24 cellular contexts compared by ENCODE assay signal in genomic region chrX:46597208-46597607, GRCh38.
"Had no signal": no experiment of that assay in that cellular context is flagged by ENCODE, and none has a peak within 500 bp of the region (broad histone marks: within the 10 kb centered on the region; RNA-seq: fewer than 3 reads in every experiment).

No MANE protein-coding gene starts in this region.

- H3K36me3 ChIP-seq: colonic mucosa, lower lobe of right lung, ovary, stomach, thyroid gland had no signal

- FAIRE-seq: endometrium, frontal cortex, islet of Langerhans had no signal

- H3K27me3 ChIP-seq: colonic mucosa, ovary, stomach, thyroid gland had no signal

- H3K4me1 ChIP-seq: colonic mucosa, lower lobe of right lung, stomach, thyroid gland had no signal

- ATAC-seq: effector memory CD8-positive, alpha-beta T cell; left cardiac atrium; left ventricle myocardium superior; lower lobe of right lung; natural killer cell; sciatic nerve had no signal

- H3K9me3 ChIP-seq: colonic mucosa, lower lobe of right lung, ovary, stomach, thyroid gland had no signal

- H3K4me3 ChIP-seq: colonic mucosa, lower lobe of right lung, ovary, smooth muscle cell, stomach, thyroid gland had no signal

- H3K36me3 Mint-ChIP-seq: natural killer cell, type B pancreatic cell had no signal

- H3K4me3 Mint-ChIP-seq: central memory CD8-positive, alpha-beta T cell; effector memory CD8-positive, alpha-beta T cell; natural killer cell; type B pancreatic cell had no signal

- H3K27me3 Mint-ChIP-seq: central memory CD8-positive, alpha-beta T cell; effector memory CD8-positive, alpha-beta T cell; type B pancreatic cell had no signal

- DNase-seq: colonic mucosa; effector memory CD8-positive, alpha-beta T cell; hippocampal formation; left cardiac atrium; lower lobe of right lung; natural killer cell; occipital lobe; ovary; retina; stimulated activated CD4-positive, alpha-beta T cell treated with anti-CD3 and anti-CD28 coated beads, Interleukin-12 subunit alpha, Interleukin-12 subunit beta, amount 100 ng/mL, for 4 hours; stimulated activated CD4-positive, alpha-beta T cell treated with anti-CD3 and anti-CD28 coated beads, Interleukin-1b, Interleukin-23, amount 100 ng/mL, for 48 hours; stimulated activated CD4-positive, alpha-beta T cell treated with anti-CD3 and anti-CD28 coated beads, Interleukin-4, amount 100 ng/mL, for 1 hour; stimulated activated CD8-positive, alpha-beta memory T cell treated with anti-CD3 and anti-CD28 coated beads, Interleukin-4, amount 100 ng/mL, for 48 hours; stimulated activated naive CD4-positive, alpha-beta T cell treated with Interleukin-2 at 50 U/mL for 16 hours; stomach; thyroid gland had no signal

- H3K4me2 ChIP-seq: smooth muscle cell had no signal

- H3K4me1 Mint-ChIP-seq: natural killer cell had no signal

- H3K9me3 Mint-ChIP-seq: central memory CD8-positive, alpha-beta T cell; effector memory CD8-positive, alpha-beta T cell; natural killer cell; type B pancreatic cell had no signal

- H3K27ac ChIP-seq: colonic mucosa, lower lobe of right lung, ovary, stomach, thyroid gland had no signal

- H3K27ac Mint-ChIP-seq: effector memory CD8-positive, alpha-beta T cell; natural killer cell; type B pancreatic cell had no signal
